Comparison of ENCODE assay signal across 21 cellular contexts in the genomic region with DNA sequence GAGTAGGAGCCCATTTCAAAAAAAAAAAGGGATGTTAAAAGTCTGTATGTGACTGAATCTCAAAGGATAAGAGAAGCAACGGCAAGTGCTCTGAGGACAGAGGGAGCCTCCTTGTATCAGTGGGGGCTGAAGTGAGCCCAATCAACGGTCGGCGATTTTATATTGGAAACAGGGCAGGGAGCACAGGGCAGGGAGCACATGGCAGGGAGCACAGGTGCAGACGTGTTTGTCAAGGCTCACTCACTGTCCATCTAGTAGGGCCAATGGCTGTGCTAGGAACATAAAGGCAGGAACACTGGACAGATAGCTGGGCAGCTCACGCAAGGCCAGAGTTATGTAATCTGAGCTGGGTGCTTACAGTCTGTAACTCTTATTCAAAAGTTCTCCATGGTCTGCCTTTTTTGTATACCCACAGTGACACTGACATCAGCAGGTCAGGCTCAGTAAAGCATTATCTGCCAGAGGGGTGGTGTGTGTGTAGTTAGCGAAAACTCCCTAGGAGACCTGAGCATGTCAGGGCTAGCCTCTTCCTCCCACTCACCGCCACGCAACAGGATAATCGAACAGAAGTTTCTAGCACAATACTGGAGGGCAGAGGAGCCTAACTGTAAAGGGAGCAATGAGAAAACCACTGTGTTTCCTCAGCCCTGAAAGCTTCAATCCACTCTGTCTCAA. TPM values are rescaled to one million over a fixed set of nuclear protein-coding genes. Genes with fewer than 3 reads are reported as not detected.
DNase-seq lines count a peak whose midpoint lies in the region; ATAC-seq, FAIRE-seq and TF ChIP-seq lines count a peak whose summit lies in the region.
"Had no signal": no experiment of that assay in that cellular context is flagged by ENCODE, and none has a peak within 500 bp of the region (broad histone marks: within the 10 kb centered on the region; RNA-seq: fewer than 3 reads in every experiment).

No MANE protein-coding gene starts in this region.

- no peaks in the 10 kb centered on the region for H3K27me3 ChIP-seq in bronchial epithelial cell (ENCODE audit: control insufficient read depth, insufficient read depth, low read length)
- H3K27me3 ChIP-seq in testis: no peaks in the 10 kb centered on the region
- no peaks in the 10 kb centered on the region for H3K27me3 ChIP-seq in left lung
- H3K27me3 ChIP-seq: BLaER1 treated with 17β-estradiol and CSF1 and Interleukin-3, amounts not matched to agents 10 nM and 100 nM; SJSA1; uterus had no signal

- H3K36me3 ChIP-seq in bronchial epithelial cell (ENCODE audit: control insufficient read depth, insufficient read depth, low read length) (peaks cover 18% of the 10 kb centered on the region), testis (ENCODE audit: low read depth, missing control alignments) (no peaks in the 10 kb centered on the region), left lung (peaks cover 0 to 75% of the 10 kb centered on the region in 2 donors)
- H3K36me3 ChIP-seq: uterus had no signal

- H3K4me3 Mint-ChIP-seq in activated naive CD4-positive, alpha-beta T cell treated with anti-CD3 and anti-CD28 coated beads, Interleukin-2, amount 50 U/mL, for 24 hours: no peak overlapping the region
- H3K4me3 Mint-ChIP-seq: immature natural killer cell; memory B cell; T-helper 1 cell treated with Interleukin-12 subunit alpha and Interleukin-12 subunit beta and Interleukin-4 antibody, amounts not matched to agents 30 μg/mL and 1 μg/mL, for 36 hours had no signal

- H3K9me3 Mint-ChIP-seq in activated naive CD4-positive, alpha-beta T cell treated with anti-CD3 and anti-CD28 coated beads, Interleukin-2, amount 50 U/mL, for 24 hours: no peaks in the 10 kb centered on the region
- H3K9me3 Mint-ChIP-seq: immature natural killer cell had no signal

- H3K4me3 ChIP-seq in bronchial epithelial cell (ENCODE audit: low read depth, low read length) (no peak overlapping the region), testis (no peak overlapping the region), left lung (no peak overlapping the region)
- H3K4me3 ChIP-seq: BLaER1 treated with 17β-estradiol and CSF1 and Interleukin-3, amounts not matched to agents 10 nM and 100 nM; SJSA1; uterus had no signal

- TF ChIP-seq POLR2A in testis (IDR thresholded peaks at IDR 0.05): no peak

- no peak for DNase-seq in activated naive CD4-positive, alpha-beta T cell treated with anti-CD3 and anti-CD28 coated beads, Interleukin-2, amount 50 U/mL, for 16 hours
- peak; percentile 93 for DNase-seq in bronchial epithelial cell (ENCODE audit: low read depth)
- peak; percentile 30 for DNase-seq in iris pigment epithelial cell (ENCODE audit: low read depth)
- DNase-seq in testis: no peak
- no peak for DNase-seq in foreskin melanocyte
- DNase-seq in left lung: no peak
- DNase-seq: activated CD8-positive, alpha-beta memory T cell treated with anti-CD3 and anti-CD28 coated beads for 24 hours; effector CD8-positive, alpha-beta T cell; immature natural killer cell; naive thymus-derived CD8-positive, alpha-beta T cell; NCI-H1417 treated with DMSO at 0.1 percent for 48 hours; NCI-H2171; uterus had no signal

- no peak for TF ChIP-seq CTCF in bronchial epithelial cell (IDR thresholded peaks at IDR 0.05; ENCODE audit: insufficient read depth, low read length, severe bottlenecking)
- no peak for TF ChIP-seq CTCF in testis (IDR thresholded peaks at IDR 0.05)
- no peak for TF ChIP-seq CTCF in left lung (IDR thresholded peaks at IDR 0.05)

- intact Hi-C loops in testis (cut with DNase I; ENCODE audit: low total_unique reads): no loop called here
- intact Hi-C loops in left lung (cut with DNase I): no loop called here

- H3K9me3 ChIP-seq in testis (no peaks in the 10 kb centered on the region), left lung (peaks cover 0 to 4% of the 10 kb centered on the region in 2 donors)
- H3K9me3 ChIP-seq: SJSA1, uterus had no signal

- no peaks in the 10 kb centered on the region for H3K4me1 Mint-ChIP-seq in activated naive CD4-positive, alpha-beta T cell treated with anti-CD3 and anti-CD28 coated beads, Interleukin-2, amount 50 U/mL, for 24 hours
- H3K4me1 Mint-ChIP-seq: immature natural killer cell, memory B cell had no signal

- no peak for ATAC-seq in HG03135 (IDR thresholded peaks at IDR 0.05; ENCODE audit: unreplicated experiment)
- ATAC-seq in left lung: no peak
- ATAC-seq: naive thymus-derived CD8-positive, alpha-beta T cell had no signal

- H3K36me3 Mint-ChIP-seq in activated naive CD4-positive, alpha-beta T cell treated with anti-CD3 and anti-CD28 coated beads, Interleukin-2, amount 50 U/mL, for 24 hours: peaks cover 18% of the 10 kb centered on the region

- H3K27ac Mint-ChIP-seq in activated naive CD4-positive, alpha-beta T cell treated with anti-CD3 and anti-CD28 coated beads, Interleukin-2, amount 50 U/mL, for 24 hours: peak overlapping the region; percentile 68
- H3K27ac Mint-ChIP-seq: memory B cell; T-helper 1 cell treated with Interleukin-12 subunit alpha and Interleukin-12 subunit beta and Interleukin-4 antibody, amounts not matched to agents 30 μg/mL and 1 μg/mL, for 36 hours had no signal

- peaks cover 15% of the 10 kb centered on the region for H3K4me1 ChIP-seq in testis
- H3K4me1 ChIP-seq in left lung: no peaks in the 10 kb centered on the region
- H3K4me1 ChIP-seq: uterus had no signal

- WGBS in testis, 2 donors: 65 to 79% methylated on average over 10 of the region's 10 CpGs

- FAIRE-seq in bronchial epithelial cell (lab: Jason Lieb, UNC): no peak
- FAIRE-seq: A204.1, G401.6 had no signal

- peak overlapping the region; percentile 50 to 69 for H3K27ac ChIP-seq in testis
- H3K27ac ChIP-seq in left lung: no peak overlapping the region
- H3K27ac ChIP-seq: SJSA1, uterus had no signal

- H3K27me3 Mint-ChIP-seq in activated naive CD4-positive, alpha-beta T cell treated with anti-CD3 and anti-CD28 coated beads, Interleukin-2, amount 50 U/mL, for 24 hours: no peaks in the 10 kb centered on the region
- H3K27me3 Mint-ChIP-seq: memory B cell; naive thymus-derived CD8-positive, alpha-beta T cell had no signal

RNA-seq across cellular contexts. Expression of a gene that starts 15.4 kb away (rescaled TPM):
- total RNA-seq in bronchial epithelial cell (77.1 and 102 TPM in 2 replicates), testis (100 to 1,000 TPM in 1 of 2 donors, 10 to 100 TPM in 1; 99.8 to 105 TPM), left lung (10 to 100 TPM; 79.1 to 85.0 TPM)
- 129 TPM for polyA plus RNA-seq in testis (ENCODE audit: insufficient read depth, low read depth, low replicate concordance)

Comparison
In these comparisons a context has a peak if more than half of its experiments do, and no peak if none do; other contexts are left out.
1. DNase-seq: peak in bronchial epithelial cell (single experiment) and iris pigment epithelial cell (single experiment); none in activated naive CD4-positive, alpha-beta T cell treated with anti-CD3 and anti-CD28 coated beads, Interleukin-2, amount 50 U/mL, for 16 hours (single experiment), testis (single experiment), foreskin melanocyte (single experiment) and left lung (0 of 2).
2. H3K27ac ChIP-seq: peak in testis (2 of 2); none in left lung (0 of 2).